In the genomic region with DNA sequence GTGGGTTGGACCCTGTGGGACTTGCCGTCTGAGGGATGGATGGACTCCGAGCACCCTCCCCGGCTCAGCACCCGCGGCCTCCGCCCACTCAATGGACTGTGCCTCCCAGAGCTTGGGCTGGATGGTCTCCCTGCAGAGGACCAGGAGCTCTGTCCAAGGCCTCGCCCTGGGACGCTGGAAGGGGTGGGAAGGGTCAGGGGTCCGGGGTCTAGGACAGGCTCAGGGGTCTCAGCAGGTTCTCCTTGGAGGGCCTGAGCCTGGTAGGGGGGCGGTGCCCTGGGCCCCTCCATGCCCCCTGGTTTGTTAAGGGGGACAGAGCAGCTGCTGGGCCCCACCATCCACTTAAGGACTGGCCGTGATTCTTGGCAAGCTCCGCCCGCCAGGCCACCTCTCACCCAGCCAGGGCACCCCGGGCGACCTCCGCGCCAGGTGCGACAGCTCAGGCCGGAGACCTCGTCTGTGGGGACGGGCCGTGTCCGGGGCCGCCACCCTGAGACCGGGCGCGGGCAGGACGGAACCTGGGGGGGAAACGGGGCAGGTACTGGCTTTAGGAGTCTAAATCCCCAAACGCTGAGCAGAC, we compare ENCODE assay signal across 1 cellular context.
TF ChIP-seq lines count a peak whose summit lies in the region.

No MANE protein-coding gene starts in this region.

TF ChIP-seq in H1, 55 proteins besides CTCF, POLR2A, EP300 and RAD21:
- TF ChIP-seq SIX5 (IDR thresholded peaks at IDR 0.05; ENCODE audit: low read depth, low read length) (no peak), TAF1 (IDR thresholded peaks at IDR 0.05; ENCODE audit: low read depth, low read length) (no peak), ZNF274 (IDR thresholded peaks at IDR 0.05; ENCODE audit: borderline replicate concordance, extremely low read depth, low read length) (no peak), RBBP5 (IDR thresholded peaks at IDR 0.05; ENCODE audit: borderline replicate concordance, low read depth, low read length) (no peak), YY1 (IDR thresholded peaks at IDR 0.05; ENCODE audit: low read depth, low read length) (no peak), POLR2AphosphoS5 (IDR thresholded peaks at IDR 0.05; ENCODE audit: low read depth, low read length) (no peak), POU5F1 (IDR thresholded peaks at IDR 0.05; ENCODE audit: low read depth, low read length) (no peak), NANOG (IDR thresholded peaks at IDR 0.05; ENCODE audit: insufficient read depth, low read depth, low read length, poor library complexity, severe bottlenecking) (no peak), FOSL1 (IDR thresholded peaks at IDR 0.05; ENCODE audit: insufficient read depth, low read depth, low read length) (no peak), EGR1 (IDR thresholded peaks at IDR 0.05; ENCODE audit: borderline replicate concordance, low read depth, low read length) (no peak), BRCA1 (IDR thresholded peaks at IDR 0.05; ENCODE audit: low read depth, low read length) (no peak), MAFK (IDR thresholded peaks at IDR 0.05; ENCODE audit: low read depth, low read length) (no peak), CEBPB (IDR thresholded peaks at IDR 0.05; ENCODE audit: low read depth, low read length) (no peak), CREB1 (IDR thresholded peaks at IDR 0.05) (no peak), BACH1 (IDR thresholded peaks at IDR 0.05; ENCODE audit: low read length) (no peak), KDM5A (IDR thresholded peaks at IDR 0.05; ENCODE audit: low read length) (no peak)
- TF ChIP-seq, protein P1, sequence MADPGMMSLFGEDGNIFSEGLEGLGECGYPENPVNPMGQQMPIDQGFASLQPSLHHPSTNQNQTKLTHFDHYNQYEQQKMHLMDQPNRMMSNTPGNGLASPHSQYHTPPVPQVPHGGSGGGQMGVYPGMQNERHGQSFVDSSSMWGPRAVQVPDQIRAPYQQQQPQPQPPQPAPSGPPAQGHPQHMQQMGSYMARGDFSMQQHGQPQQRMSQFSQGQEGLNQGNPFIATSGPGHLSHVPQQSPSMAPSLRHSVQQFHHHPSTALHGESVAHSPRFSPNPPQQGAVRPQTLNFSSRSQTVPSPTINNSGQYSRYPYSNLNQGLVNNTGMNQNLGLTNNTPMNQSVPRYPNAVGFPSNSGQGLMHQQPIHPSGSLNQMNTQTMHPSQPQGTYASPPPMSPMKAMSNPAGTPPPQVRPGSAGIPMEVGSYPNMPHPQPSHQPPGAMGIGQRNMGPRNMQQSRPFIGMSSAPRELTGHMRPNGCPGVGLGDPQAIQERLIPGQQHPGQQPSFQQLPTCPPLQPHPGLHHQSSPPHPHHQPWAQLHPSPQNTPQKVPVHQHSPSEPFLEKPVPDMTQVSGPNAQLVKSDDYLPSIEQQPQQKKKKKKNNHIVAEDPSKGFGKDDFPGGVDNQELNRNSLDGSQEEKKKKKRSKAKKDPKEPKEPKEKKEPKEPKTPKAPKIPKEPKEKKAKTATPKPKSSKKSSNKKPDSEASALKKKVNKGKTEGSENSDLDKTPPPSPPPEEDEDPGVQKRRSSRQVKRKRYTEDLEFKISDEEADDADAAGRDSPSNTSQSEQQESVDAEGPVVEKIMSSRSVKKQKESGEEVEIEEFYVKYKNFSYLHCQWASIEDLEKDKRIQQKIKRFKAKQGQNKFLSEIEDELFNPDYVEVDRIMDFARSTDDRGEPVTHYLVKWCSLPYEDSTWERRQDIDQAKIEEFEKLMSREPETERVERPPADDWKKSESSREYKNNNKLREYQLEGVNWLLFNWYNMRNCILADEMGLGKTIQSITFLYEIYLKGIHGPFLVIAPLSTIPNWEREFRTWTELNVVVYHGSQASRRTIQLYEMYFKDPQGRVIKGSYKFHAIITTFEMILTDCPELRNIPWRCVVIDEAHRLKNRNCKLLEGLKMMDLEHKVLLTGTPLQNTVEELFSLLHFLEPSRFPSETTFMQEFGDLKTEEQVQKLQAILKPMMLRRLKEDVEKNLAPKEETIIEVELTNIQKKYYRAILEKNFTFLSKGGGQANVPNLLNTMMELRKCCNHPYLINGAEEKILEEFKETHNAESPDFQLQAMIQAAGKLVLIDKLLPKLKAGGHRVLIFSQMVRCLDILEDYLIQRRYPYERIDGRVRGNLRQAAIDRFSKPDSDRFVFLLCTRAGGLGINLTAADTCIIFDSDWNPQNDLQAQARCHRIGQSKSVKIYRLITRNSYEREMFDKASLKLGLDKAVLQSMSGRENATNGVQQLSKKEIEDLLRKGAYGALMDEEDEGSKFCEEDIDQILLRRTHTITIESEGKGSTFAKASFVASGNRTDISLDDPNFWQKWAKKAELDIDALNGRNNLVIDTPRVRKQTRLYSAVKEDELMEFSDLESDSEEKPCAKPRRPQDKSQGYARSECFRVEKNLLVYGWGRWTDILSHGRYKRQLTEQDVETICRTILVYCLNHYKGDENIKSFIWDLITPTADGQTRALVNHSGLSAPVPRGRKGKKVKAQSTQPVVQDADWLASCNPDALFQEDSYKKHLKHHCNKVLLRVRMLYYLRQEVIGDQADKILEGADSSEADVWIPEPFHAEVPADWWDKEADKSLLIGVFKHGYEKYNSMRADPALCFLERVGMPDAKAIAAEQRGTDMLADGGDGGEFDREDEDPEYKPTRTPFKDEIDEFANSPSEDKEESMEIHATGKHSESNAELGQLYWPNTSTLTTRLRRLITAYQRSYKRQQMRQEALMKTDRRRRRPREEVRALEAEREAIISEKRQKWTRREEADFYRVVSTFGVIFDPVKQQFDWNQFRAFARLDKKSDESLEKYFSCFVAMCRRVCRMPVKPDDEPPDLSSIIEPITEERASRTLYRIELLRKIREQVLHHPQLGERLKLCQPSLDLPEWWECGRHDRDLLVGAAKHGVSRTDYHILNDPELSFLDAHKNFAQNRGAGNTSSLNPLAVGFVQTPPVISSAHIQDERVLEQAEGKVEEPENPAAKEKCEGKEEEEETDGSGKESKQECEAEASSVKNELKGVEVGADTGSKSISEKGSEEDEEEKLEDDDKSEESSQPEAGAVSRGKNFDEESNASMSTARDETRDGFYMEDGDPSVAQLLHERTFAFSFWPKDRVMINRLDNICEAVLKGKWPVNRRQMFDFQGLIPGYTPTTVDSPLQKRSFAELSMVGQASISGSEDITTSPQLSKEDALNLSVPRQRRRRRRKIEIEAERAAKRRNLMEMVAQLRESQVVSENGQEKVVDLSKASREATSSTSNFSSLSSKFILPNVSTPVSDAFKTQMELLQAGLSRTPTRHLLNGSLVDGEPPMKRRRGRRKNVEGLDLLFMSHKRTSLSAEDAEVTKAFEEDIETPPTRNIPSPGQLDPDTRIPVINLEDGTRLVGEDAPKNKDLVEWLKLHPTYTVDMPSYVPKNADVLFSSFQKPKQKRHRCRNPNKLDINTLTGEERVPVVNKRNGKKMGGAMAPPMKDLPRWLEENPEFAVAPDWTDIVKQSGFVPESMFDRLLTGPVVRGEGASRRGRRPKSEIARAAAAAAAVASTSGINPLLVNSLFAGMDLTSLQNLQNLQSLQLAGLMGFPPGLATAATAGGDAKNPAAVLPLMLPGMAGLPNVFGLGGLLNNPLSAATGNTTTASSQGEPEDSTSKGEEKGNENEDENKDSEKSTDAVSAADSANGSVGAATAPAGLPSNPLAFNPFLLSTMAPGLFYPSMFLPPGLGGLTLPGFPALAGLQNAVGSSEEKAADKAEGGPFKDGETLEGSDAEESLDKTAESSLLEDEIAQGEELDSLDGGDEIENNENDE (IDR thresholded peaks at IDR 0.05; ENCODE audit: insufficient replicate concordance, low read length) = no peak
- TF ChIP-seq, protein P2, sequence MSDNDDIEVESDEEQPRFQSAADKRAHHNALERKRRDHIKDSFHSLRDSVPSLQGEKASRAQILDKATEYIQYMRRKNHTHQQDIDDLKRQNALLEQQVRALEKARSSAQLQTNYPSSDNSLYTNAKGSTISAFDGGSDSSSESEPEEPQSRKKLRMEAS (IDR thresholded peaks at IDR 0.05) = no peak
